1 cellular context compared by ENCODE assay signal in genomic region chr5:169798906-169799660, GRCh38.
TF ChIP-seq lines count a peak whose summit lies in the region.

No MANE protein-coding gene starts in this region.

TF ChIP-seq in IMR-90, 13 proteins besides CTCF, POLR2A, EP300 and RAD21 (continued from another document):
- no peak for TF ChIP-seq CHD1 (IDR thresholded peaks at IDR 0.05; ENCODE audit: low read depth, low read length)
- TF ChIP-seq FOS (IDR thresholded peaks at IDR 0.05; ENCODE audit: low read depth, low read length), result no peak
- TF ChIP-seq RCOR1 (IDR thresholded peaks at IDR 0.05; ENCODE audit: insufficient replicate concordance, low read length), result no peak
TF ChIP-seq in IMR-90: peak in this region for 0.
